1 cellular context compared by ENCODE assay signal in genomic region chr1:78079580-78079979, GRCh38.
TF ChIP-seq lines count a peak whose summit lies in the region.

No MANE protein-coding gene starts in this region.

TF ChIP-seq in HepG2, 621 proteins besides CTCF, POLR2A, EP300 and RAD21:
- TF ChIP-seq ESRRA (CRISPR knock-in tag; IDR thresholded peaks at IDR 0.05; ENCODE audit: low read depth) (no peak), HIVEP1 (CRISPR knock-in tag; IDR thresholded peaks at IDR 0.05) (no peak), MLX (CRISPR knock-in tag; IDR thresholded peaks at IDR 0.05) (no peak), ZHX2 (IDR thresholded peaks at IDR 0.05; ENCODE audit: low read depth) (no peak), ZHX2 (CRISPR knock-in tag; IDR thresholded peaks at IDR 0.05; ENCODE audit: borderline replicate concordance) (no peak), ZNF768 (CRISPR knock-in tag; IDR thresholded peaks at IDR 0.05) (no peak), NBN (conservative IDR thresholded peaks at IDR 0.05) (no peak), ZNF225 (CRISPR knock-in tag; IDR thresholded peaks at IDR 0.05) (no peak), HDAC6 (IDR thresholded peaks at IDR 0.05; ENCODE audit: low read depth, low read length) (no peak), SUZ12 (IDR thresholded peaks at IDR 0.05; ENCODE audit: low read depth, low read length) (no peak), ZNF83 (CRISPR knock-in tag; IDR thresholded peaks at IDR 0.05; ENCODE audit: borderline replicate concordance) (no peak), SRF (IDR thresholded peaks at IDR 0.05; ENCODE audit: low read depth, low read length) (no peak), NCOA1 (CRISPR knock-in tag; IDR thresholded peaks at IDR 0.05) (no peak), ZNF670 (CRISPR knock-in tag; IDR thresholded peaks at IDR 0.05; ENCODE audit: borderline replicate concordance) (no peak)
